9 cellular contexts compared by ENCODE assay signal in genomic region chr1:156852414-156852874, GRCh38. TPM values are rescaled to one million over a fixed set of nuclear protein-coding genes. Genes with fewer than 3 reads are reported as not detected.
DNase-seq lines count a peak whose midpoint lies in the region; ATAC-seq and TF ChIP-seq lines count a peak whose summit lies in the region.
"Had no signal": no experiment of that assay in that cellular context is flagged by ENCODE, and none has a peak within 500 bp of the region (broad histone marks: within the 10 kb centered on the region; RNA-seq: fewer than 3 reads in every experiment).

No MANE protein-coding gene starts in this region.

- intact Hi-C loops in lower lobe of right lung (cut with DNase I): no loop called here

- peak; percentile 6 to 14 for ATAC-seq in lower lobe of right lung
- no peak for ATAC-seq in GM21723 (IDR thresholded peaks at IDR 0.05; ENCODE audit: unreplicated experiment)

- H3K4me1 ChIP-seq in lower lobe of right lung: no peaks in the 10 kb centered on the region

- H3K4me3 ChIP-seq in AG10803 (ENCODE audit: low read length) (no peak overlapping the region), lower lobe of right lung (no peak overlapping the region)

- H3K9me3 ChIP-seq in lower lobe of right lung: no peaks in the 10 kb centered on the region

- H3K27me3 ChIP-seq in lower lobe of right lung (ENCODE audit: low read depth): peaks cover 48% of the 10 kb centered on the region

- no peak for TF ChIP-seq CTCF in AG10803 (conservative IDR thresholded peaks at IDR 0.05; ENCODE audit: low read length)
- TF ChIP-seq CTCF in lower lobe of right lung (IDR thresholded peaks at IDR 0.05): no peak

- no peak overlapping the region for H3K27ac ChIP-seq in lower lobe of right lung

- DNase-seq in AG10803 (ENCODE audit: low read depth): peak; percentile 15
- DNase-seq in NCI-H1694 treated with DMSO at 0.1 percent for 48 hours (lab: John Stamatoyannopoulos, UW): peak; percentile 99
- DNase-seq in amygdala (lab: John Stamatoyannopoulos, UW): peak in 34 of 56 donors; percentile 1 to 76 (median 21)
- no peak for DNase-seq in lower lobe of right lung
- no peak for DNase-seq in T-helper 2 cell
- no peak for DNase-seq in SW480 (ENCODE audit: low spot score)
- no peak for DNase-seq in NK-92 treated with Interleukin-12 subunit alpha and Interleukin-12 subunit beta, amount 100 ng/mL, for 24 hours (lab: John Stamatoyannopoulos, UW)

- H3K36me3 ChIP-seq in lower lobe of right lung: no peaks in the 10 kb centered on the region

RNA-seq across cellular contexts. Expression of gene INSRR, which starts 6.5 kb away (rescaled TPM):
- total RNA-seq in lower lobe of right lung: not detected
- total RNA-seq: mononuclear cell had no signal

RNA-seq across cellular contexts. Expression of gene NTRK1, which starts 8.2 kb away (rescaled TPM):
- total RNA-seq in lower lobe of right lung: 1.9 TPM

RNA-seq across cellular contexts. Expression of gene SH2D2A, which starts 35.8 kb away (rescaled TPM):
- total RNA-seq in lower lobe of right lung: 3.5 TPM

RNA-seq across cellular contexts. Expression of gene PEAR1, which starts 41.1 kb away (rescaled TPM):
- total RNA-seq in lower lobe of right lung: 14.8 TPM

Comparison
In these comparisons a context has a peak if more than half of its experiments do, and no peak if none do; other contexts are left out.
1. DNase-seq: peak in AG10803 (single experiment), NCI-H1694 treated with DMSO at 0.1 percent for 48 hours (single experiment) and amygdala (34 of 56); none in lower lobe of right lung (single experiment), T-helper 2 cell (0 of 5), SW480 (single experiment) and NK-92 treated with Interleukin-12 subunit alpha and Interleukin-12 subunit beta, amount 100 ng/mL, for 24 hours (single experiment).